8 cellular contexts compared by ENCODE assay signal in the genomic region with DNA sequence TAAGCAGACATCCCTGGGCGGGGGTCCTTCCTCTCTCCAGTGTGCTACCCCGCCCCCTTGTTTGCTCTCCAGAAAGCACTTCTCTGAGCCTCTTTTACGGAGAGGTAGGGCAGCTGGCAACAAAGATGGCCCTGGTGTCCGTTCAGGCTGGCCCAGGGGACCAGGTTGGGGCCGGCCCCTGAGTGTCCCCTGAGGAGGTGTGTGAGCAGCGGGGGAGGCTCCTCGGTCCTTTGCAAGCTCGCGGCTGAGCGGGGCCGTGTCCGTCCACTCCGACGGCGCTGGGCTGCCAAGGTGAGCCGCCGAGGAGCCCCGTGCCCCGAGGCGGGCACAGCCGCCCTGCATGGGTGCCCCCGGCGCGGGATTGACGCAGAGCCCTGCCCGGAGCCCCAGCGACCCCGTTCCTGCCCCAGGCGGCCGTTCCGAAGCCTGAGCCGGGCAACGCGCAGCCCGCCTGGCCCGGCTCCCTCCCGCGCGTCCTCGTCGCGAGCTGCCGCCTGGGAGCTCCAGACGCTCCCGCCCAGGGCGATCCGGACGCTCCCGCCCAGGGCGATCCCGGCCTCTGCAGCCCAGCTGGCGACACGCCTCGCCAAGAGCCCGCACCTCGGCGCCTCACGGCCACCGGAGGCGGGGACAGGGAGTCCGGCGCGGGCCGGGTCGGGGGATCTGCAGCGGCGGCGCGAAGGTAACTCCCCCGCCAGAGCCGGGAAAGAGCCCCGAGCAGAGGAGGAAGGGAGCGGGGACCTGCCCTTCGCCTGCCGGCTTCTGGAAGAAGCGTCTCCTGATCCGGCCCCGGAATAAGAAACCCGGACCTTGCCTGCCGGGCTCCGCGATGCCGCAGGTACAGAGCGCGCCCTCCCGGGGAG. TPM values are rescaled to one million over a fixed set of nuclear protein-coding genes. Genes with fewer than 3 reads are reported as not detected.
DNase-seq lines count a peak whose midpoint lies in the region; ATAC-seq and TF ChIP-seq lines count a peak whose summit lies in the region.

A gene (plus strand): TSS at position 569 of the 863 bp plus-strand sequence. CDS start 2,243 bp downstream, outside the sequence.

- peaks cover 4% of the 10 kb centered on the region for H3K4me1 Mint-ChIP-seq in T-helper 2 cell treated with Interferon-gamma antibody and Interleukin-4, amounts not matched to agents 5 μg/mL and 100 μg/mL, for 36 hours (ENCODE audit: low read depth)

- H3K9me3 Mint-ChIP-seq in T-helper 2 cell treated with Interferon-gamma antibody and Interleukin-4, amounts not matched to agents 5 μg/mL and 100 μg/mL, for 36 hours = peaks cover 4% of the 10 kb centered on the region

- H3K27me3 ChIP-seq in NT2/D1 (ENCODE audit: insufficient read depth, insufficient read length) = peaks cover 42% of the 10 kb centered on the region
- H3K27me3 ChIP-seq in dorsolateral prefrontal cortex = peaks cover 0 to 98% (median 56%) of the 10 kb centered on the region in 45 donors
- peaks cover 60 to 66% of the 10 kb centered on the region in 2 experiments for H3K27me3 ChIP-seq in mesenchymal stem cell (ENCODE audit: control insufficient read depth in 1 of 2, insufficient read depth in 1 of 2, low read length in 2 of 2)
- peaks cover 76% of the 10 kb centered on the region for H3K27me3 ChIP-seq in transverse colon

- peak within 1 kb of the TSS; percentile 30 for H4K8ac ChIP-seq in mesenchymal stem cell (ENCODE audit: low read length)

- peak within 1 kb of the TSS; percentile 75 for H2AFZ ChIP-seq in mesenchymal stem cell (ENCODE audit: low read depth, low read length)

- no peak within 1 kb of the TSS for H2BK12ac ChIP-seq in mesenchymal stem cell (ENCODE audit: low read length in 2 of 2)

- no peak within 1 kb of the TSS for H3K27ac ChIP-seq in dorsolateral prefrontal cortex
- H3K27ac ChIP-seq in mesenchymal stem cell (ENCODE audit: low read length, poor library complexity, severe bottlenecking) = no peak within 1 kb of the TSS
- no peak within 1 kb of the TSS for H3K27ac ChIP-seq in transverse colon

- no peak within 1 kb of the TSS for H3K27ac Mint-ChIP-seq in T-helper 2 cell treated with Interferon-gamma antibody and Interleukin-4, amounts not matched to agents 5 μg/mL and 100 μg/mL, for 36 hours

- peak within 1 kb of the TSS; percentile 64 for H3K4me3 ChIP-seq in NT2/D1 (ENCODE audit: insufficient read length, low read depth)
- H3K4me3 ChIP-seq in dorsolateral prefrontal cortex = peak within 1 kb of the TSS; percentile 25 to 71 (median 54)
- H3K4me3 ChIP-seq in mesenchymal stem cell (ENCODE audit: insufficient read depth in 1 of 2, low read depth in 1 of 2, low read length in 2 of 2) = peak within 1 kb of the TSS; percentile 53 to 63
- peak within 1 kb of the TSS; percentile 28 to 56 (median 41) for H3K4me3 ChIP-seq in transverse colon

- 0 out of 2 replicates have a peak, but pooled peaks cover 7% of the 10 kb centered on the region for H3K9me3 ChIP-seq in NT2/D1 (ENCODE audit: insufficient read depth, low read length)
- peaks cover 10% of the 10 kb centered on the region for H3K9me3 ChIP-seq in mesenchymal stem cell (ENCODE audit: control insufficient read depth, low read length)
- no peaks in the 10 kb centered on the region for H3K9me3 ChIP-seq in transverse colon

- peak within 1 kb of the TSS in 1 of 2 experiments; percentile 96 for H3K23ac ChIP-seq in mesenchymal stem cell (ENCODE audit: low read length in 2 of 2)

- peak within 1 kb of the TSS in 1 of 2 experiments; percentile 83 for H3K14ac ChIP-seq in mesenchymal stem cell (ENCODE audit: low read length in 2 of 2)

- H2AK5ac ChIP-seq in mesenchymal stem cell (ENCODE audit: low read length, severe bottlenecking) = no peak within 1 kb of the TSS

- WGBS in mesenchymal stem cell = 2% methylated on average over 75 of the region's 86 CpGs
- WGBS in transverse colon (ENCODE audit: low coverage in 1 of 2), 2 donors = 3% methylated on average over 48 of the region's 86 CpGs; no CpG with 5 or more reads in 1 of the 2 donors

- no peaks in the 10 kb centered on the region for H3K36me3 Mint-ChIP-seq in T-helper 2 cell treated with Interferon-gamma antibody and Interleukin-4, amounts not matched to agents 5 μg/mL and 100 μg/mL, for 36 hours (ENCODE audit: low read depth)

- peak within 1 kb of the TSS; percentile 30 to 59 for H3K18ac ChIP-seq in mesenchymal stem cell (ENCODE audit: low read depth in 1 of 2, low read length in 2 of 2)

- H3K9ac ChIP-seq in NT2/D1 (ENCODE audit: insufficient read length, low read depth) (peak within 1 kb of the TSS; percentile 80), mesenchymal stem cell (ENCODE audit: low read length) (peak within 1 kb of the TSS; percentile 18)

- intact Hi-C loops in dorsolateral prefrontal cortex (cut with DNase I) = no loop called here
- intact Hi-C loops in transverse colon (cut with DNase I; ENCODE audit: low total_unique reads) = no loop called here

- no peak for ATAC-seq in GM18909 (IDR thresholded peaks at IDR 0.05; ENCODE audit: poor library complexity, unreplicated experiment)
- ATAC-seq in GM18511 (IDR thresholded peaks at IDR 0.05; ENCODE audit: unreplicated experiment) = no peak

- H4K91ac ChIP-seq in mesenchymal stem cell (ENCODE audit: low read length) = no peak within 1 kb of the TSS

- TF ChIP-seq CTCF in dorsolateral prefrontal cortex (IDR thresholded peaks at IDR 0.05 in 54 of 56, conservative IDR thresholded peaks at IDR 0.05 in 2 of 56; ENCODE audit: low read depth in 1 of 56, partially characterized antibody in 56 of 56) (no peak), transverse colon (IDR thresholded peaks at IDR 0.05) (no peak)

- H3K79me1 ChIP-seq in mesenchymal stem cell (replicated peaks; ENCODE audit: low read length, poor library complexity, severe bottlenecking) = no peaks in the 10 kb centered on the region

- peak within 1 kb of the TSS; percentile 92 for H3K4me2 ChIP-seq in mesenchymal stem cell (ENCODE audit: low read length, poor library complexity, severe bottlenecking)

- no peak for TF ChIP-seq POLR2A in transverse colon (IDR thresholded peaks at IDR 0.05)

- H2BK5ac ChIP-seq in mesenchymal stem cell (ENCODE audit: low read depth, low read length, poor library complexity, severe bottlenecking) = no peak within 1 kb of the TSS

- H3K36me3 ChIP-seq in NT2/D1 (ENCODE audit: insufficient read depth, insufficient read length, low read length) (no peaks in the 10 kb centered on the region), mesenchymal stem cell (ENCODE audit: control insufficient read depth in 1 of 2, insufficient read depth in 2 of 2, low read depth in 1 of 2, low read length in 2 of 2) (no peaks in the 10 kb centered on the region), transverse colon (no peaks in the 10 kb centered on the region)

- no peak for TF ChIP-seq EP300 in transverse colon (IDR thresholded peaks at IDR 0.05; ENCODE audit: low read depth)

- peak within 1 kb of the TSS; percentile 49 for H3K4me3 Mint-ChIP-seq in T-helper 2 cell treated with Interferon-gamma antibody and Interleukin-4, amounts not matched to agents 5 μg/mL and 100 μg/mL, for 36 hours

- DNase-seq in T-helper 2 cell treated with Interferon-gamma antibody and Interleukin-4, amounts not matched to agents 5 μg/mL and 100 μg/mL, for 36 hours (ENCODE audit: low spot score) = no peak
- no peak for DNase-seq in T-helper 2 cell
- DNase-seq in NT2/D1 (ENCODE audit: low read depth, low spot score) = peak; percentile 44
- peak in 2 of 10 donors; percentile 10 to 45 for DNase-seq in dorsolateral prefrontal cortex
- DNase-seq in mesenchymal stem cell = peak; percentile 40
- peak; percentile 33 for DNase-seq in transverse colon

- in situ Hi-C loops in transverse colon (cut with MboI; ENCODE audit: low pct_ligation_motif_present in 1 of 4, low pct_unique_long_range_greater_than_20kb in 1 of 4, low sequenced_read_pairs in 3 of 4) = no loop called here

- H2BK120ac ChIP-seq in mesenchymal stem cell (ENCODE audit: low read depth, low read length) = no peak within 1 kb of the TSS

- peaks cover 73% of the 10 kb centered on the region for H3K27me3 Mint-ChIP-seq in T-helper 2 cell treated with Interferon-gamma antibody and Interleukin-4, amounts not matched to agents 5 μg/mL and 100 μg/mL, for 36 hours (ENCODE audit: low read depth)

- H3K4me1 ChIP-seq in NT2/D1 (ENCODE audit: insufficient read depth, insufficient read length) (no peaks in the 10 kb centered on the region), mesenchymal stem cell (ENCODE audit: control insufficient read depth, insufficient read depth, low read depth, low read length) (peaks cover 12% of the 10 kb centered on the region), transverse colon (peaks cover 4 to 15% (median 12%) of the 10 kb centered on the region in 4 donors)

- H2BK15ac ChIP-seq in mesenchymal stem cell (ENCODE audit: low read depth, poor library complexity, severe bottlenecking) = no peak within 1 kb of the TSS

- H3K4ac ChIP-seq in mesenchymal stem cell (ENCODE audit: low read depth in 1 of 2, low read length in 2 of 2) = no peak within 1 kb of the TSS

RNA-seq across cellular contexts. Expression of the gene that starts here (rescaled TPM):
- under 1 TPM in 24 of 120 experiments, not detected in 96; 0.11 to 0.50 (median 0.19) TPM for total RNA-seq in dorsolateral prefrontal cortex
- not detected for polyA plus RNA-seq in mesenchymal stem cell (2013, experiment 1 of 2)
- polyA plus RNA-seq in mesenchymal stem cell (2013, experiment 2 of 2) = 0.01 TPM
- 1 to 10 TPM in 1 of 4 donors, under 1 TPM in 1, not detected in 2; 0.16 to 2.2 TPM for total RNA-seq in transverse colon

Comparison
In these comparisons a context has a peak if more than half of its experiments do, and no peak if none do; other contexts are left out.
1. DNase-seq: peak in NT2/D1 (single experiment), mesenchymal stem cell (single experiment) and transverse colon (single experiment); none in T-helper 2 cell treated with Interferon-gamma antibody and Interleukin-4, amounts not matched to agents 5 μg/mL and 100 μg/mL, for 36 hours (single experiment) and T-helper 2 cell (0 of 5).
2. Peak in every context shown above with its lines, with median percentiles within 50 percentile points of each other: H3K4me3 ChIP-seq.